Comparison of ENCODE assay signal across 7 cellular contexts in genomic region chr1:228445524-228445866, GRCh38. TPM values are rescaled to one million over a fixed set of nuclear protein-coding genes. Genes with fewer than 3 reads are reported as not detected.
DNase-seq lines count a peak whose midpoint lies in the region; ATAC-seq and TF ChIP-seq lines count a peak whose summit lies in the region.

No MANE protein-coding gene starts in this region.

- H3K9me3 ChIP-seq in skeletal muscle tissue (ENCODE audit: control insufficient read depth in 3 of 3, low read length in 3 of 3): no peaks in the 10 kb centered on the region

- ATAC-seq in GM21576 (IDR thresholded peaks at IDR 0.05; ENCODE audit: unreplicated experiment): peak; percentile 19
- no peak for ATAC-seq in GM18502 (IDR thresholded peaks at IDR 0.05; ENCODE audit: poor library complexity, unreplicated experiment)

- TF ChIP-seq CTCF in glutamatergic neuron (IDR thresholded peaks at IDR 0.05; ENCODE audit: partially characterized antibody, unreplicated experiment): no peak

- DNase-seq in activated CD4-positive, alpha-beta memory T cell treated with anti-CD3 and anti-CD28 coated beads, Interleukin-2, amount 10 ng/mL, durations not matched to agents 7 days and 5 days: no peak
- DNase-seq in glutamatergic neuron (no peak), NCI-H82 treated with DMSO at 0.1 percent for 48 hours (lab: John Stamatoyannopoulos, UW; ENCODE audit: unreplicated experiment) (no peak), NCI-H510A (lab: John Stamatoyannopoulos, UW) (no peak)

- H3K4me3 Mint-ChIP-seq in activated CD4-positive, alpha-beta memory T cell treated with anti-CD3 and anti-CD28 coated beads, Interleukin-2, amount 10 ng/mL, durations not matched to agents 7 days and 5 days: peak overlapping the region; percentile 74
- H3K4me3 Mint-ChIP-seq in glutamatergic neuron (ENCODE audit: unreplicated experiment): peak overlapping the region; percentile 89

- H3K27ac Mint-ChIP-seq in activated CD4-positive, alpha-beta memory T cell treated with anti-CD3 and anti-CD28 coated beads, Interleukin-2, amount 10 ng/mL, durations not matched to agents 7 days and 5 days: peak overlapping the region; percentile 18
- no peak overlapping the region for H3K27ac Mint-ChIP-seq in glutamatergic neuron (ENCODE audit: unreplicated experiment)

- no peaks in the 10 kb centered on the region for H3K36me3 Mint-ChIP-seq in activated CD4-positive, alpha-beta memory T cell treated with anti-CD3 and anti-CD28 coated beads, Interleukin-2, amount 10 ng/mL, durations not matched to agents 7 days and 5 days (ENCODE audit: low read depth)
- peaks cover 5% of the 10 kb centered on the region for H3K36me3 Mint-ChIP-seq in glutamatergic neuron (ENCODE audit: unreplicated experiment)

- peaks cover 4 to 12% (median 5%) of the 10 kb centered on the region in 3 donors for H3K4me1 ChIP-seq in skeletal muscle tissue (ENCODE audit: control insufficient read depth in 3 of 3, insufficient read depth in 3 of 3, low read length in 3 of 3)

- H3K27ac ChIP-seq in skeletal muscle tissue (ENCODE audit: low read depth, low read length): no peak overlapping the region

- H3K27me3 ChIP-seq in skeletal muscle tissue (ENCODE audit: control insufficient read depth in 3 of 3, insufficient read depth in 3 of 3, low read length in 3 of 3): peaks cover 47 to 54% (median 49%) of the 10 kb centered on the region in 3 donors

- peaks cover 19% of the 10 kb centered on the region for H3K4me1 Mint-ChIP-seq in activated CD4-positive, alpha-beta memory T cell treated with anti-CD3 and anti-CD28 coated beads, Interleukin-2, amount 10 ng/mL, durations not matched to agents 7 days and 5 days
- no peaks in the 10 kb centered on the region for H3K4me1 Mint-ChIP-seq in glutamatergic neuron (ENCODE audit: low read depth, unreplicated experiment)

- POLR2A ChIA-PET in activated CD4-positive, alpha-beta memory T cell treated with anti-CD3 and anti-CD28 coated beads, Interleukin-2, amount 10 ng/mL, durations not matched to agents 7 days and 5 days (lab: Charles Lee): interaction anchor here (2.9 kb wide), 1 partner anchor 12 kb away, joined by 17 read pairs; a partner anchor contains a TSS

- H3K4me3 ChIP-seq in skeletal muscle tissue (ENCODE audit: low read length in 3 of 3): peak overlapping the region; percentile 29 to 49 (median 35)

- no peaks in the 10 kb centered on the region for H3K9me3 Mint-ChIP-seq in activated CD4-positive, alpha-beta memory T cell treated with anti-CD3 and anti-CD28 coated beads, Interleukin-2, amount 10 ng/mL, durations not matched to agents 7 days and 5 days
- H3K9me3 Mint-ChIP-seq in glutamatergic neuron (ENCODE audit: unreplicated experiment): peaks cover 2% of the 10 kb centered on the region

- no peaks in the 10 kb centered on the region for H3K36me3 ChIP-seq in skeletal muscle tissue (ENCODE audit: control insufficient read depth in 3 of 3, insufficient read depth in 3 of 3, low read length in 3 of 3)

- CTCF ChIA-PET in activated CD4-positive, alpha-beta memory T cell treated with anti-CD3 and anti-CD28 coated beads, Interleukin-2, amount 10 ng/mL, durations not matched to agents 7 days and 5 days (lab: Charles Lee): interaction anchor here (2.1 kb wide), 1 partner anchor 13 kb away, joined by 8 read pairs; a partner anchor contains a TSS

- peaks cover 62% of the 10 kb centered on the region for H3K27me3 Mint-ChIP-seq in activated CD4-positive, alpha-beta memory T cell treated with anti-CD3 and anti-CD28 coated beads, Interleukin-2, amount 10 ng/mL, durations not matched to agents 7 days and 5 days
- H3K27me3 Mint-ChIP-seq in glutamatergic neuron (ENCODE audit: unreplicated experiment): peaks cover 22% of the 10 kb centered on the region

- H3K9ac ChIP-seq in skeletal muscle tissue (ENCODE audit: low read depth in 1 of 3, low read length in 3 of 3): peak overlapping the region in 1 of 3 donors; percentile 33

RNA-seq across cellular contexts. Expression of gene TRIM17, which starts 28.8 kb away (rescaled TPM):
- total RNA-seq in activated CD4-positive, alpha-beta memory T cell treated with anti-CD3 and anti-CD28 coated beads, Interleukin-2, amount 10 ng/mL, durations not matched to agents 7 days and 5 days: 1 to 10 TPM; 2.8 to 3.8 TPM
- total RNA-seq in glutamatergic neuron (ENCODE audit: unreplicated experiment) (not detected), skeletal muscle tissue (0.52 TPM)

RNA-seq across cellular contexts. Expression of gene TRIM11, which starts 38.9 kb away (rescaled TPM):
- 10 to 100 TPM; 63.7 to 69.0 TPM for total RNA-seq in activated CD4-positive, alpha-beta memory T cell treated with anti-CD3 and anti-CD28 coated beads, Interleukin-2, amount 10 ng/mL, durations not matched to agents 7 days and 5 days
- total RNA-seq in glutamatergic neuron (ENCODE audit: unreplicated experiment) (41.0 TPM), skeletal muscle tissue (6.3 TPM)

RNA-seq across cellular contexts. Expression of gene RNF187, which starts 41.7 kb away (rescaled TPM):
- 100 to 1,000 TPM; 121 to 127 TPM for total RNA-seq in activated CD4-positive, alpha-beta memory T cell treated with anti-CD3 and anti-CD28 coated beads, Interleukin-2, amount 10 ng/mL, durations not matched to agents 7 days and 5 days
- 201 TPM for total RNA-seq in glutamatergic neuron (ENCODE audit: unreplicated experiment)
- total RNA-seq in skeletal muscle tissue: 17.2 TPM
